ENCODE assay signal across 22 cellular contexts in genomic region chr9:129514891-129515290, GRCh38.
"Had no signal": no experiment of that assay in that cellular context is flagged by ENCODE, and none has a peak within 500 bp of the region (broad histone marks: within the 10 kb centered on the region; RNA-seq: fewer than 3 reads in every experiment).

No MANE protein-coding gene starts in this region.

- H3K27ac Mint-ChIP-seq: immature natural killer cell, mesothelial cell of epicardium had no signal

- H3K27me3 ChIP-seq: dorsolateral prefrontal cortex, esophagus muscularis mucosa, gastroesophageal sphincter, heart left ventricle, hepatocyte, left lung had no signal

- H3K4me1 ChIP-seq: esophagus muscularis mucosa, foreskin keratinocyte, gastroesophageal sphincter, heart left ventricle, left lung, lower lobe of right lung had no signal

- DNase-seq: cerebellar nuclear complex; dermis blood vessel endothelial cell; dorsolateral prefrontal cortex; effector CD4-positive, alpha-beta T cell; effector memory CD4-positive, alpha-beta T cell; foreskin keratinocyte; heart left ventricle; hypothalamus; immature natural killer cell; islet precursor cell; kidney; kidney glomerular epithelial cell; left lung; left ventricle myocardium superior; lower lobe of right lung; mesenchymal stem cell had no signal

- H3K4me3 ChIP-seq: coronary artery, dorsolateral prefrontal cortex, esophagus muscularis mucosa, gastroesophageal sphincter, heart left ventricle, hepatocyte, left lung, lower lobe of right lung, mucosa of descending colon had no signal

- ATAC-seq: foreskin keratinocyte, gastroesophageal sphincter, heart left ventricle, left lung, left ventricle myocardium superior, mucosa of descending colon had no signal

- H3K4me3 Mint-ChIP-seq: immature natural killer cell, mesothelial cell of epicardium had no signal

- H3K36me3 ChIP-seq: esophagus muscularis mucosa, gastroesophageal sphincter, heart left ventricle, left lung, lower lobe of right lung had no signal

- H3K27ac ChIP-seq: coronary artery, dorsolateral prefrontal cortex, esophagus muscularis mucosa, foreskin keratinocyte, gastroesophageal sphincter, heart left ventricle, hepatocyte, left lung, lower lobe of right lung had no signal

- H3K4me1 Mint-ChIP-seq: immature natural killer cell, mesothelial cell of epicardium had no signal
